ENCODE assay signal across 27 cellular contexts in the genomic region with DNA sequence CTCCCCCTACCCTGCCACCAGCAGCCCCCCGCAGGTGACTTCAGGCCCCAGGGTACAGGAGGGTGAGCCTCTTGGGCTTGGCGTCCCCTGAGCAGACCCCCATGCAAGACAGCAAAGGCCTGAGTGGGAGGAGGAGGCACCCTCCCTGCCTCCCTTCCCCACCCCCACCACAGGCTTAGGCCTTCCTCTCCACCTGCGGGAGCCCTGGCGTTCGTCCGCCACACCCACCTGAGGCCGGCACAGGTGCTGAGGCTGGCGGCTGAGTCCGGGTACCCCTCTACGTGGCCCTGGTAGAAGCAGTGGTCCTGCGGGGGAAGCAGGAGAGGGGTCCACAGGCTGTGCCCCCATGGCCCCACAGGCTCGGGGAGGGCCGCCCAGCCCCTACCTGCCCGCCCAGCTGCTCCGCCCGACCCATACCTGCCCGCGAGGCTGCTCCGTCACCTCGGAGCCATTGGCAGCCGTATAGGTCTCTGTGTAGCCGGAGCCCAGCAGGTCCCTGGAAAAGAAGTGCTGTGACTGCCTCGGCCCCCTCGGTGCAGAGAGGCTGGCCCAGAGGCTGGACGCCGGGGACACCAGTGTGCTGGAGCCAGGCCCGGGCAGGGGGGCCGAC. TPM values are rescaled to one million over a fixed set of nuclear protein-coding genes. Genes with fewer than 3 reads are reported as not detected.
"Had no signal": no experiment of that assay in that cellular context is flagged by ENCODE, and none has a peak within 500 bp of the region (broad histone marks: within the 10 kb centered on the region; RNA-seq: fewer than 3 reads in every experiment).

No MANE protein-coding gene starts in this region.

- H3K9me3 ChIP-seq: gastroesophageal sphincter, heart left ventricle, suprapubic skin, transverse colon, uterus had no signal

- FAIRE-seq: colon had no signal

- H3K36me3 ChIP-seq: transverse colon, uterus had no signal

- H3K4me1 Mint-ChIP-seq: brain, nephron had no signal

- H3K9me3 Mint-ChIP-seq: activated B cell treated with CpG ODN at 0.5 μM for 24 hours; activated CD4-positive, alpha-beta memory T cell treated with anti-CD3 and anti-CD28 coated beads for 36 hours; activated naive CD8-positive, alpha-beta T cell treated with anti-CD3 and anti-CD28 coated beads, Interleukin-2, amount 50 U/mL, for 24 hours; brain; nephron; stimulated activated naive CD8-positive, alpha-beta T cell treated with anti-CD3 and anti-CD28 coated beads, Interleukin-15, amount 100 ng/mL, for 72 hours had no signal

- DNase-seq: activated B cell treated with CpG ODN at 0.5 μM for 24 hours; activated CD4-positive, alpha-beta memory T cell treated with anti-CD3 and anti-CD28 coated beads for 36 hours; activated CD4-positive, alpha-beta T cell treated with anti-CD3 and anti-CD28 coated beads for 4 hours; activated naive CD4-positive, alpha-beta T cell treated with Interleukin-2 at 50 U/mL for 16 hours; activated naive CD8-positive, alpha-beta T cell treated with anti-CD3 and anti-CD28 coated beads, Interleukin-2, amount 50 U/mL, for 24 hours; activated T-cell treated with anti-CD3 and anti-CD28 coated beads for 4 hours; anterior cingulate cortex; caudate nucleus; erythroblast; kidney glomerular epithelial cell; mesendoderm; occipital lobe; posterior cingulate gyrus; retina; stimulated activated CD4-positive, alpha-beta T cell treated with anti-CD3 and anti-CD28 coated beads, Interleukin-12 subunit alpha, Interleukin-12 subunit beta, amount 100 ng/mL, for 4 hours; stimulated activated CD4-positive, alpha-beta T cell treated with anti-CD3 and anti-CD28 coated beads, Interleukin-2, amount 100 ng/mL, for 24 hours; stimulated activated naive CD8-positive, alpha-beta T cell treated with anti-CD3 and anti-CD28 coated beads, Interleukin-15, amount 100 ng/mL, for 72 hours; transverse colon; uterus had no signal

- H3K27me3 ChIP-seq: uterus had no signal

- H3K27me3 Mint-ChIP-seq: activated B cell treated with CpG ODN at 0.5 μM for 24 hours; activated CD4-positive, alpha-beta memory T cell treated with anti-CD3 and anti-CD28 coated beads for 36 hours; activated naive CD8-positive, alpha-beta T cell treated with anti-CD3 and anti-CD28 coated beads, Interleukin-2, amount 50 U/mL, for 24 hours; stimulated activated naive CD8-positive, alpha-beta T cell treated with anti-CD3 and anti-CD28 coated beads, Interleukin-15, amount 100 ng/mL, for 72 hours had no signal

- H3K27ac Mint-ChIP-seq: activated B cell treated with CpG ODN at 0.5 μM for 24 hours; activated CD4-positive, alpha-beta memory T cell treated with anti-CD3 and anti-CD28 coated beads for 36 hours; activated naive CD8-positive, alpha-beta T cell treated with anti-CD3 and anti-CD28 coated beads, Interleukin-2, amount 50 U/mL, for 24 hours; brain; nephron; stimulated activated naive CD8-positive, alpha-beta T cell treated with anti-CD3 and anti-CD28 coated beads, Interleukin-15, amount 100 ng/mL, for 72 hours had no signal

- H3K4me3 ChIP-seq: gastroesophageal sphincter, suprapubic skin, transverse colon, uterus had no signal

- H3K36me3 Mint-ChIP-seq: brain had no signal

- ATAC-seq: activated naive CD8-positive, alpha-beta T cell treated with anti-CD3 and anti-CD28 coated beads, Interleukin-2, amount 50 U/mL, for 24 hours; gastroesophageal sphincter; heart left ventricle; stimulated activated naive CD8-positive, alpha-beta T cell treated with anti-CD3 and anti-CD28 coated beads, Interleukin-15, amount 100 ng/mL, for 72 hours had no signal

- H3K27ac ChIP-seq: gastroesophageal sphincter, heart left ventricle, suprapubic skin, transverse colon, uterus had no signal

- H3K4me3 Mint-ChIP-seq: brain, nephron had no signal

RNA-seq across cellular contexts. Expression of gene VENTX, which starts 36.0 kb away (rescaled TPM):
- total RNA-seq: occipital lobe had no signal

RNA-seq across cellular contexts. Expression of gene UTF1, which starts 43.6 kb away (rescaled TPM):
- total RNA-seq: activated B cell treated with CpG ODN at 0.5 μM for 24 hours; activated CD4-positive, alpha-beta memory T cell treated with anti-CD3 and anti-CD28 coated beads for 36 hours; gastroesophageal sphincter; heart left ventricle; lower leg skin; mucosa of gallbladder; occipital lobe; suprapubic skin; transverse colon; uterus had no signal
- polyA plus RNA-seq: heart left ventricle had no signal
